In genomic region chrX:139554367-139554766, GRCh38 we compare ENCODE assay signal across 14 cellular contexts. TPM values are rescaled to one million over a fixed set of nuclear protein-coding genes. Genes with fewer than 3 reads are reported as not detected.
DNase-seq lines count a peak whose midpoint lies in the region; ATAC-seq, FAIRE-seq and TF ChIP-seq lines count a peak whose summit lies in the region.
"Had no signal": no experiment of that assay in that cellular context is flagged by ENCODE, and none has a peak within 500 bp of the region (broad histone marks: within the 10 kb centered on the region; RNA-seq: fewer than 3 reads in every experiment).

No MANE protein-coding gene starts in this region.

- TF ChIP-seq CTCF in WTC11 (IDR thresholded peaks at IDR 0.05) (no peak), D721Med (IDR thresholded peaks at IDR 0.05; ENCODE audit: insufficient read depth, missing control alignments) (no peak)
- TF ChIP-seq CTCF in CD8-positive, alpha-beta T cell (IDR thresholded peaks at IDR 0.05) = no peak

- peaks cover 10% of the 10 kb centered on the region for H3K4me1 Mint-ChIP-seq in memory B cell
- peaks cover 8% of the 10 kb centered on the region for H3K4me1 Mint-ChIP-seq in WTC11
- H3K4me1 Mint-ChIP-seq in CD8-positive, alpha-beta T cell (ENCODE audit: low read depth) = peaks cover 9% of the 10 kb centered on the region
- H3K4me1 Mint-ChIP-seq: central memory CD8-positive, alpha-beta T cell had no signal

- H3K4me3 ChIP-seq in CD8-positive, alpha-beta T cell (ENCODE audit: low read depth, low read length) = no peak overlapping the region
- H3K4me3 ChIP-seq: left lung had no signal

- H3K4me3 Mint-ChIP-seq in memory B cell (peak overlapping the region; percentile 61), WTC11 (no peak overlapping the region)
- no peak overlapping the region for H3K4me3 Mint-ChIP-seq in CD8-positive, alpha-beta T cell

- H3K27ac ChIP-seq in CD8-positive, alpha-beta T cell (ENCODE audit: low read depth, low read length) = no peak overlapping the region
- H3K27ac ChIP-seq: 22Rv1, left lung had no signal

- FAIRE-seq in D721Med (lab: Jason Lieb, UNC) = no peak

- H3K27ac Mint-ChIP-seq in memory B cell (no peak overlapping the region), WTC11 (no peak overlapping the region)
- H3K27ac Mint-ChIP-seq in CD8-positive, alpha-beta T cell = no peak overlapping the region

- no peaks in the 10 kb centered on the region for H3K36me3 Mint-ChIP-seq in memory B cell
- H3K36me3 Mint-ChIP-seq in WTC11 = no peaks in the 10 kb centered on the region
- no peaks in the 10 kb centered on the region for H3K36me3 Mint-ChIP-seq in CD8-positive, alpha-beta T cell

- H3K27me3 Mint-ChIP-seq in memory B cell = no peaks in the 10 kb centered on the region
- no peaks in the 10 kb centered on the region for H3K27me3 Mint-ChIP-seq in WTC11 (ENCODE audit: low read depth)
- peaks cover 4% of the 10 kb centered on the region for H3K27me3 Mint-ChIP-seq in CD8-positive, alpha-beta T cell (ENCODE audit: low read depth)
- H3K27me3 Mint-ChIP-seq: central memory CD8-positive, alpha-beta T cell had no signal

- DNase-seq in DMS53 (lab: John Stamatoyannopoulos, UW) = peak; percentile 4
- no peak for DNase-seq in DMS53 treated with DMSO at 0.1 percent for 48 hours (lab: John Stamatoyannopoulos, UW; ENCODE audit: unreplicated experiment)
- DNase-seq in memory B cell (ENCODE audit: low spot score in 2 of 2) = no peak
- no peak for DNase-seq in WTC11 (ENCODE audit: low spot score)
- DNase-seq in CD8-positive, alpha-beta T cell = no peak
- no peak for DNase-seq in D721Med (ENCODE audit: insufficient read length, low spot score)
- DNase-seq: left lung, NCI-H1105 treated with DMSO at 0.1 percent for 48 hours, trophoblast cell had no signal

- no peaks in the 10 kb centered on the region for H3K9me3 Mint-ChIP-seq in memory B cell
- H3K9me3 Mint-ChIP-seq in WTC11 = no peaks in the 10 kb centered on the region
- H3K9me3 Mint-ChIP-seq in CD8-positive, alpha-beta T cell = no peaks in the 10 kb centered on the region
- H3K9me3 Mint-ChIP-seq: central memory CD8-positive, alpha-beta T cell had no signal

- H3K27me3 ChIP-seq in CD8-positive, alpha-beta T cell (ENCODE audit: insufficient read depth, low read length) = no peaks in the 10 kb centered on the region

- no peaks in the 10 kb centered on the region for H3K4me1 ChIP-seq in CD8-positive, alpha-beta T cell (ENCODE audit: insufficient read depth, low read length)
- H3K4me1 ChIP-seq: left lung had no signal

- CTCF ChIA-PET in WTC11 (lab: Charles Lee) = interaction anchor here (1.7 kb wide), 1 partner anchor 428 kb away, joined by 5 read pairs; no protein-coding TSS in a partner anchor
- CTCF ChIA-PET in CD8-positive, alpha-beta T cell (lab: Charles Lee) = no interaction called here

- POLR2A ChIA-PET in WTC11 (lab: Charles Lee) = no interaction called here
- POLR2A ChIA-PET in CD8-positive, alpha-beta T cell (lab: Charles Lee) = no interaction called here

- H3K9me3 ChIP-seq in CD8-positive, alpha-beta T cell (ENCODE audit: low read length) = no peaks in the 10 kb centered on the region
- H3K9me3 ChIP-seq: left lung had no signal

- H3K36me3 ChIP-seq in CD8-positive, alpha-beta T cell (ENCODE audit: insufficient read depth, low read length) = no peaks in the 10 kb centered on the region
- H3K36me3 ChIP-seq: left lung had no signal

- ATAC-seq in GM21723 (IDR thresholded peaks at IDR 0.05; ENCODE audit: unreplicated experiment) = peak; percentile 26
- peak; percentile 28 for ATAC-seq in HG03354 (IDR thresholded peaks at IDR 0.05; ENCODE audit: poor library complexity, severe bottlenecking, unreplicated experiment)
- no peak for ATAC-seq in memory B cell (ENCODE audit: low read depth)
- ATAC-seq in WTC11 = no peak
- ATAC-seq in CD8-positive, alpha-beta T cell = no peak
- ATAC-seq: left lung had no signal

- intact Hi-C loops in CD8-positive, alpha-beta T cell (cut with DNase I, micrococcal nuclease) = no loop called here

TF ChIP-seq in WTC11, 78 proteins besides CTCF, POLR2A, EP300 and RAD21:
- TF ChIP-seq E2F1 (CRISPR knock-in tag; IDR thresholded peaks at IDR 0.05) = no peak
- no peak for TF ChIP-seq ARID4B (CRISPR knock-in tag; IDR thresholded peaks at IDR 0.05; ENCODE audit: borderline replicate concordance)
- TF ChIP-seq TP53 (CRISPR knock-in tag; IDR thresholded peaks at IDR 0.05) = no peak
- no peak for TF ChIP-seq ZMAT4 (CRISPR knock-in tag; IDR thresholded peaks at IDR 0.05)
- no peak for TF ChIP-seq NR2C2 (CRISPR knock-in tag; IDR thresholded peaks at IDR 0.05)
- no peak for TF ChIP-seq NFE2L1 (CRISPR knock-in tag; IDR thresholded peaks at IDR 0.05)
- TF ChIP-seq NFATC4 (CRISPR knock-in tag; IDR thresholded peaks at IDR 0.05) = no peak
- no peak for TF ChIP-seq NR3C1 (CRISPR knock-in tag; conservative IDR thresholded peaks at IDR 0.05; ENCODE audit: low read depth)
- TF ChIP-seq IRF2 (CRISPR knock-in tag; IDR thresholded peaks at IDR 0.05; ENCODE audit: borderline replicate concordance, low read depth) = no peak
TF ChIP-seq in WTC11: peak in this region for 0.

RNA-seq across cellular contexts. Expression of gene F9, which starts 23.8 kb away (rescaled TPM):
- total RNA-seq in WTC11 (2021) = 0.09 to 0.18 TPM (median 0.17 TPM) in 3 replicates
- not detected for total RNA-seq in CD8-positive, alpha-beta T cell
- total RNA-seq: left lung, osteocyte had no signal

Comparison
In these comparisons a context has a peak if more than half of its experiments do, and no peak if none do; other contexts are left out.
1. ATAC-seq: peak in GM21723 (single experiment) and HG03354 (single experiment); none in memory B cell (single experiment), WTC11 (single experiment) and CD8-positive, alpha-beta T cell (single experiment).